Comparison of ENCODE assay signal across 8 cellular contexts in the genomic region with DNA sequence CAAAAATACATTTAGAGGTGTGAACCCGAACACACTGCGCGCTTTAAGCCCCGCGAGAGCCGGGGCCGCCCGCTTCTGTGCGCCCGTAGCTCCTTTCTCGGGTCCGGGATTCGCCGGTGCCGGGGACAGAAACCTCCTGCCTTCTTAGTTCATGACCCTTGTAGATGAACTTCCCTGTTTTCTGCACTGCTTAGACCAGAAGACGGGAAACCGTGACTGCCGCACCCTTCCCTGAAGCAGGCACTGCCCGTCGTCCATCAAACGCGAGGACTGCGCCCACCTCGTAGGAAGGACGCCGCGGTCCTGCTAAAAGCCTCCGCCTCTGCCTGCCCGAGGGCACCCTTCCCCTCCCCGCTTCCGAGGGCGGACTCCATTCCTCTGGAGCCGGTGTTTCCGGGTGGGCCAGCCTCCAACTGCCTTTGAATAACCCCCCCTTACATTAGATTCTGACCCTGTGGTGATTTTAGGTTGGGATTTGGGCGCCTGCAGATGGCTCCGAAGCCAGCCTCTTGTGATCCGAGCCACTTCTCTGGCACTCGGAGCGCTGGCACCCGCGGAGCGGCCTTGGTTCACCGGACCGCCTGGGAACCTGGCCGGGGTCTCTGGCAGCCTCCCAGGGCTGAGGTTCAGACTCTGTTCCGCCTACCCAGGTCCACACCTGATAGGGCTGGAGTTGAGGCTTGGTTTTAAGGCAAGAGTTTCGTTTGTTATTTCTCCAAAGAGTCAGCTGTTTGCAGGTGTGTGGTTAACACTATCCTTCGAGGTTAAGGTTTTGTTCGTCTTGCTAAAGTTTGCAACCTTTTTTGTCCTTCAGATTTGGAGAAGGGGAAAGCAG. TPM values are rescaled to one million over a fixed set of nuclear protein-coding genes. Genes with fewer than 3 reads are reported as not detected.
A peak's percentile ranks its signal among the peaks of the same experiment; 100 is the strongest.
DNase-seq lines count a peak whose midpoint lies in the region; ATAC-seq, FAIRE-seq and TF ChIP-seq lines count a peak whose summit lies in the region.

No MANE protein-coding gene starts in this region.

- peaks cover 37% of the 10 kb centered on the region for H3K4me1 Mint-ChIP-seq in T-helper 1 cell treated with Interleukin-12 subunit alpha and Interleukin-12 subunit beta and Interleukin-4 antibody, amounts not matched to agents 30 μg/mL and 1 μg/mL, for 36 hours (ENCODE audit: low read depth)

- H3K36me3 Mint-ChIP-seq in T-helper 1 cell treated with Interleukin-12 subunit alpha and Interleukin-12 subunit beta and Interleukin-4 antibody, amounts not matched to agents 30 μg/mL and 1 μg/mL, for 36 hours (ENCODE audit: low read depth) = peaks cover 4% of the 10 kb centered on the region

- WGBS in ectodermal cell, 2 experiments = 8 to 9% methylated on average over 49 of the region's 49 CpGs

- DNase-seq in DND-41 (peak; percentile 62), lung microvascular endothelial cell (ENCODE audit: low read depth in 2 of 2) (peak; percentile 57 to 65), substantia nigra (lab: John Stamatoyannopoulos, UW) (peak in 17 of 49 donors; percentile 19 to 61 (median 39)), frontal cortex (ENCODE audit: low spot score in 2 of 2) (no peak)

- peak overlapping the region; percentile 77 for H3K9ac ChIP-seq in DND-41 (ENCODE audit: low read depth, low read length)

- H3K27me3 ChIP-seq in DND-41 (ENCODE audit: insufficient read depth, low read length, poor library complexity) = peaks cover 23% of the 10 kb centered on the region
- peaks cover 37% of the 10 kb centered on the region for H3K27me3 ChIP-seq in ectodermal cell (ENCODE audit: control insufficient read depth, insufficient read depth, low read length, poor library complexity, severe bottlenecking)

- ATAC-seq in DND-41 (ENCODE audit: insufficient read depth, low read depth) = peak; percentile 26
- ATAC-seq in HG02798 (IDR thresholded peaks at IDR 0.05; ENCODE audit: poor library complexity, unreplicated experiment) = peak; percentile 1
- no peak for ATAC-seq in HG03571 (IDR thresholded peaks at IDR 0.05; ENCODE audit: unreplicated experiment)

- peak overlapping the region; percentile 77 for H3K4me3 Mint-ChIP-seq in T-helper 1 cell treated with Interleukin-12 subunit alpha and Interleukin-12 subunit beta and Interleukin-4 antibody, amounts not matched to agents 30 μg/mL and 1 μg/mL, for 36 hours

- no peaks in the 10 kb centered on the region for H3K27me3 Mint-ChIP-seq in T-helper 1 cell treated with Interleukin-12 subunit alpha and Interleukin-12 subunit beta and Interleukin-4 antibody, amounts not matched to agents 30 μg/mL and 1 μg/mL, for 36 hours (ENCODE audit: low read depth)

- FAIRE-seq in frontal cortex (lab: Jason Lieb, UNC) = no peak

- H3K4me2 ChIP-seq in DND-41 (ENCODE audit: insufficient read depth, low read length) = peak overlapping the region; percentile 99

- H3K27ac Mint-ChIP-seq in T-helper 1 cell treated with Interleukin-12 subunit alpha and Interleukin-12 subunit beta and Interleukin-4 antibody, amounts not matched to agents 30 μg/mL and 1 μg/mL, for 36 hours = peak overlapping the region; percentile 95

- H3K27ac ChIP-seq in DND-41 (ENCODE audit: low read length) (peak overlapping the region; percentile 69), ectodermal cell (ENCODE audit: insufficient read depth, low read depth, low read length, poor library complexity, severe bottlenecking) (no peak overlapping the region), substantia nigra (ENCODE audit: low read depth, low read length, poor library complexity, severe bottlenecking) (peak overlapping the region; percentile 74)

- H3K4me1 ChIP-seq in DND-41 (ENCODE audit: insufficient read depth, low read length) (peaks cover 46% of the 10 kb centered on the region), ectodermal cell (ENCODE audit: control insufficient read depth, insufficient read depth, low read length) (peaks cover 10% of the 10 kb centered on the region)

- H3K36me3 ChIP-seq in DND-41 (ENCODE audit: insufficient read depth, low read length) (peaks cover 6% of the 10 kb centered on the region; the same call in 1 of the 2 replicates), ectodermal cell (ENCODE audit: control insufficient read depth, insufficient read depth, low read length) (no peaks in the 10 kb centered on the region)

- H3K79me2 ChIP-seq in DND-41 (ENCODE audit: insufficient read depth, low read length) = peaks cover 37% of the 10 kb centered on the region

- no peak for TF ChIP-seq CTCF in DND-41 (IDR thresholded peaks at IDR 0.05; ENCODE audit: borderline replicate concordance, extremely low read depth, low read length, poor library complexity, severe bottlenecking)

- no peaks in the 10 kb centered on the region for H3K9me3 ChIP-seq in DND-41 (ENCODE audit: insufficient read depth, low read length, severe bottlenecking)
- H3K9me3 ChIP-seq in ectodermal cell (ENCODE audit: control insufficient read depth, low read length) = no peaks in the 10 kb centered on the region

- no peaks in the 10 kb centered on the region for H3K9me3 Mint-ChIP-seq in T-helper 1 cell treated with Interleukin-12 subunit alpha and Interleukin-12 subunit beta and Interleukin-4 antibody, amounts not matched to agents 30 μg/mL and 1 μg/mL, for 36 hours

- H3K4me3 ChIP-seq in DND-41 (ENCODE audit: low read depth in 1 of 2, low read length in 2 of 2) (peak overlapping the region; percentile 39 to 87), ectodermal cell (ENCODE audit: insufficient read depth, low read depth, low read length) (peak overlapping the region; percentile 82)

- peaks cover 32% of the 10 kb centered on the region for H4K20me1 ChIP-seq in DND-41 (ENCODE audit: insufficient read depth, low read length)

- peak overlapping the region; percentile 84 for H2AFZ ChIP-seq in DND-41 (ENCODE audit: low read depth, low read length)

RNA-seq across cellular contexts. Expression of a gene that starts 1.2 kb away (rescaled TPM):
- 176 TPM for polyA plus RNA-seq in ectodermal cell (2013, experiment 1 of 4)
- polyA plus RNA-seq in ectodermal cell (2013, experiment 2 of 4) = 199 TPM
- 164 TPM for polyA plus RNA-seq in ectodermal cell (2013, experiment 3 of 4)
- 183 TPM for polyA plus RNA-seq in ectodermal cell (2013, experiment 4 of 4)
- total RNA-seq in lung microvascular endothelial cell (291 and 379 TPM in 2 replicates), frontal cortex (72.2 TPM)

RNA-seq across cellular contexts. Expression of a gene that starts 46.0 kb away (rescaled TPM):
- polyA plus RNA-seq in ectodermal cell (2013, experiment 1 of 4) = not detected
- 0.50 TPM for polyA plus RNA-seq in ectodermal cell (2013, experiment 2 of 4)
- polyA plus RNA-seq in ectodermal cell (2013, experiment 3 of 4) = 0.27 TPM
- polyA plus RNA-seq in ectodermal cell (2013, experiment 4 of 4) = 0.08 TPM
- total RNA-seq in lung microvascular endothelial cell = 0.20 and 0.22 TPM in 2 replicates
- total RNA-seq in frontal cortex = 4.9 TPM

RNA-seq across cellular contexts. Expression of a gene that starts 56.9 kb away (rescaled TPM):
- polyA plus RNA-seq in ectodermal cell (2013, experiment 1 of 4) = 147 TPM
- polyA plus RNA-seq in ectodermal cell (2013, experiment 2 of 4) = 151 TPM
- polyA plus RNA-seq in ectodermal cell (2013, experiment 3 of 4) = 127 TPM
- polyA plus RNA-seq in ectodermal cell (2013, experiment 4 of 4) = 151 TPM
- total RNA-seq in lung microvascular endothelial cell (68.7 and 70.0 TPM in 2 replicates), frontal cortex (63.2 TPM)

Comparison
In these comparisons a context has a peak if more than half of its experiments do, and no peak if none do; other contexts are left out.
1. DNase-seq: peak in DND-41 (single experiment) and lung microvascular endothelial cell (2 of 2); none in frontal cortex (0 of 2).